ENCODE assay signal across 8 cellular contexts in genomic region chr5:90409318-90410177, GRCh38. TPM values are rescaled to one million over a fixed set of nuclear protein-coding genes. Genes with fewer than 3 reads are reported as not detected.
DNase-seq lines count a peak whose midpoint lies in the region; TF ChIP-seq lines count a peak whose summit lies in the region.

TSS of gene CETN3 (minus strand) at chr5:90409756. CDS start at chr5:90409661, 95 bp downstream.

- DNase-seq in COLO668 (lab: John Stamatoyannopoulos, UW; ENCODE audit: unreplicated experiment), result peak; percentile 88
- DNase-seq in GM20000 (ENCODE audit: low spot score), result peak; percentile 77
- peak; percentile 91 for DNase-seq in HS-5 (ENCODE audit: low read depth)
- peak; percentile 86 for DNase-seq in NK-92 treated with Interleukin-12 subunit alpha and Interleukin-12 subunit beta, amount 100 ng/mL, for 24 hours (lab: John Stamatoyannopoulos, UW)
- DNase-seq in activated CD8-positive, alpha-beta memory T cell treated with anti-CD3 and anti-CD28 coated beads for 24 hours, result peak; percentile 93
- peak; percentile 85 to 86 (median 85) for DNase-seq in effector memory CD4-positive, alpha-beta T cell
- DNase-seq in lung microvascular endothelial cell (ENCODE audit: low read depth in 2 of 2), result peak; percentile 97 to 98
- peak; percentile 76 to 84 (median 82) for DNase-seq in stimulated activated CD4-positive, alpha-beta T cell treated with anti-CD3 and anti-CD28 coated beads, TNF-alpha, amount 100 ng/mL, for 48 hours (ENCODE audit: low read depth in 3 of 3)

- peak within 1 kb of the TSS; percentile 97 for H3K27ac ChIP-seq in effector memory CD4-positive, alpha-beta T cell (ENCODE audit: insufficient read depth, low read length, poor library complexity, severe bottlenecking)

- H3K4me3 ChIP-seq in effector memory CD4-positive, alpha-beta T cell (ENCODE audit: insufficient read depth, low read depth, low read length, poor library complexity, severe bottlenecking), result peak within 1 kb of the TSS; percentile 100

- peaks cover 3% of the 10 kb centered on the region for H3K4me1 ChIP-seq in effector memory CD4-positive, alpha-beta T cell (ENCODE audit: control insufficient read depth, insufficient read depth, low read length, poor library complexity, severe bottlenecking)

- H3K9me3 ChIP-seq in effector memory CD4-positive, alpha-beta T cell (ENCODE audit: control insufficient read depth, low read length), result no peaks in the 10 kb centered on the region

- no peak for TF ChIP-seq CTCF in GM20000 (IDR thresholded peaks at IDR 0.05; ENCODE audit: extremely low read depth, missing control alignments)

- H3K27me3 ChIP-seq in effector memory CD4-positive, alpha-beta T cell (replicated peaks; ENCODE audit: control insufficient read depth, insufficient read depth, low read length, poor library complexity, severe bottlenecking), result no peaks in the 10 kb centered on the region

- no peaks in the 10 kb centered on the region for H3K36me3 ChIP-seq in effector memory CD4-positive, alpha-beta T cell (ENCODE audit: control insufficient read depth, insufficient read depth, low read length)

RNA-seq across cellular contexts. Expression of gene CETN3, which starts in this region (rescaled TPM):
- 3.3 and 5.0 TPM in 2 replicates for total RNA-seq in lung microvascular endothelial cell

Comparison
In these comparisons a context has a peak if more than half of its experiments do, and no peak if none do; other contexts are left out.
1. Peak in every context shown above with its lines: DNase-seq, H3K4me3 ChIP-seq and H3K27ac ChIP-seq.